Comparison of ENCODE assay signal across 6 cellular contexts in the genomic region with DNA sequence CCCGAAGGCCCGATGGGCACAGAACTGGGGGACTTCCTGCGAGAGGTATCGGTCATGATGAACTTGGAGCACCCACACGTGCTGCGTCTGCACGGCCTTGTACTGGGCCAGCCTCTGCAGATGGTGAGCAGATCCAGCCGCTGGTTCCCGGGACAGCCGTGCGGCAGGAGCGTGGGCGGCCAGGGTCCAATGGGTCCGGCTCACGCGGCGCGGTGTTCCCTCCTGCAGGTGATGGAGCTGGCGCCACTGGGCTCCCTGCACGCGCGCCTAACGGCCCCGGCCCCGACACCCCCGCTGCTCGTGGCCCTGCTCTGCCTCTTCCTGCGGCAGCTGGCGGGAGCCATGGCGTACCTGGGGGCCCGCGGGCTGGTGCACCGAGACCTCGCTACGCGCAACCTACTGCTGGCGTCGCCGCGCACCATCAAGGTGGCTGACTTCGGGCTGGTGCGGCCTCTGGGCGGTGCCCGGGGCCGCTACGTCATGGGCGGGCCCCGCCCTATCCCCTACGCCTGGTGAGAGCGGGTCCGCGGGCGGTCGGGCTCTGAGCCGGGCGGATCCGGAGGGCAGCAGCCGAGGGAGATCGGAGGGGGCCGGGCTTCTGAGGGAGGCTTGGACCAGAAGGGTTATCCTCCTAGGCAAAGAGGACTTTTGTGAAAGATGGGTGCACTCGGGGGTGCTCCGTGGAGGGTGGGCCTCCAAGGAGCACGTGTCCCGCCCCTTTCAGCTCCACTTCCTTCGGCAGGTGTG. TPM values are rescaled to one million over a fixed set of nuclear protein-coding genes. Genes with fewer than 3 reads are reported as not detected.
DNase-seq lines count a peak whose midpoint lies in the region; ATAC-seq, FAIRE-seq and TF ChIP-seq lines count a peak whose summit lies in the region.

No MANE protein-coding gene starts in this region.

- H3K9ac ChIP-seq in endothelial cell of umbilical vein (replicated peaks; ENCODE audit: extremely low read depth, insufficient read depth, low read length), result no peak overlapping the region

- ATAC-seq in GM21381 (IDR thresholded peaks at IDR 0.05; ENCODE audit: unreplicated experiment), result peak; percentile 79

- TF ChIP-seq CTCF in endothelial cell of umbilical vein (IDR thresholded peaks at IDR 0.05; ENCODE audit: extremely low read depth in 1 of 2, insufficient read depth in 1 of 2, low read depth in 1 of 2, low read length in 2 of 2) (no peak), RWPE1 (conservative IDR thresholded peaks at IDR 0.05; ENCODE audit: low read depth) (no peak)

- peak; percentile 48 for FAIRE-seq in endothelial cell of umbilical vein (lab: Jason Lieb, UNC)

- BruUV-seq in endothelial cell of umbilical vein (replicated peaks; lab: Mats Ljungman, UMichigan), result no TSS peak

- H3K4me3 ChIP-seq in endothelial cell of umbilical vein (replicated peaks in 1 of 3; ENCODE audit: insufficient read depth in 1 of 3, low read depth in 1 of 3, low read length in 3 of 3) (peak overlapping the region; percentile 17 to 35 (median 34)), skin epidermis (peak overlapping the region; percentile 7 to 36 (median 27))

- peak overlapping the region; percentile 39 for H3K4me2 ChIP-seq in endothelial cell of umbilical vein (ENCODE audit: insufficient read depth, low read length)

- dilution Hi-C loops in endothelial cell of umbilical vein (cut with MboI; ENCODE audit: extremely low pct_ligation_motif_present, low sequenced_read_pairs), result no loop called here

- intact Hi-C loops in endothelial cell of umbilical vein (cut with micrococcal nuclease), result no loop called here

- no peaks in the 10 kb centered on the region for H3K9me3 ChIP-seq in endothelial cell of umbilical vein (replicated peaks; ENCODE audit: control insufficient read depth, insufficient read depth, low read length)

- peak; percentile 6 for TF ChIP-seq POLR2A in endothelial cell of umbilical vein (IDR thresholded peaks at IDR 0.05; ENCODE audit: low read depth, low read length)

- CTCF ChIA-PET in endothelial cell of umbilical vein (lab: Charles Lee) (interaction anchor here (1.0 to 1.7 kb wide), 4 partner anchors 14 to 53 kb away, joined by 3 to 7 read pairs (median 4); a partner anchor contains a TSS), RWPE1 (lab: Yijun Ruan, JAX) (no interaction called here)

- H4K20me1 ChIP-seq in endothelial cell of umbilical vein (replicated peaks; ENCODE audit: control insufficient read depth, extremely low read depth, insufficient read depth, low read length), result no peaks in the 10 kb centered on the region

- peaks cover 25 to 33% of the 10 kb centered on the region in 2 experiments for H3K27me3 ChIP-seq in endothelial cell of umbilical vein (ENCODE audit: control insufficient read depth in 2 of 2, insufficient read depth in 2 of 2, low read length in 2 of 2)

- DNase-seq in T-helper 2 cell, result peak; percentile 61 to 85 (median 75)
- DNase-seq in endothelial cell of umbilical vein (ENCODE audit: low read depth, low spot score), result peak; percentile 39
- DNase-seq in RWPE1 (ENCODE audit: low spot score), result no peak
- no peak for DNase-seq in HuH-7.5 (ENCODE audit: low spot score)

- peaks cover 0 to 3% of the 10 kb centered on the region in 2 experiments for H3K36me3 ChIP-seq in endothelial cell of umbilical vein (ENCODE audit: control insufficient read depth in 2 of 2, extremely low read depth in 1 of 2, insufficient read depth in 2 of 2, low read length in 2 of 2)

- H3K9me1 ChIP-seq in endothelial cell of umbilical vein (replicated peaks; ENCODE audit: control insufficient read depth, extremely low read depth, insufficient read depth, low read length), result no peaks in the 10 kb centered on the region

- H2AFZ ChIP-seq in endothelial cell of umbilical vein (ENCODE audit: low read depth, low read length), result peak overlapping the region; percentile 60

- H3K27ac ChIP-seq in endothelial cell of umbilical vein (ENCODE audit: insufficient read depth, low read depth, low read length), result no peak overlapping the region
- peak overlapping the region in 11 of 21 experiments; percentile 1 to 76 (median 49) for H3K27ac ChIP-seq in skin epidermis
- H3K27ac ChIP-seq in RWPE1, result no peak overlapping the region; the same call in 1 of the 2 replicates

- H3K4me1 ChIP-seq in endothelial cell of umbilical vein (ENCODE audit: control insufficient read depth, extremely low read depth, insufficient read depth, low read length), result peaks cover 5% of the 10 kb centered on the region

- POLR2A ChIA-PET in endothelial cell of umbilical vein (lab: Charles Lee) (no interaction called here), RWPE1 (lab: Yijun Ruan, JAX; ENCODE audit: low non-redundant PET) (interaction anchor here (0.6 kb wide), 1 partner anchor 7 kb away, joined by 3 read pairs; no protein-coding TSS in a partner anchor)

- no peaks in the 10 kb centered on the region for H3K79me2 ChIP-seq in endothelial cell of umbilical vein (ENCODE audit: control insufficient read depth, insufficient read depth, low read length)

TF ChIP-seq in endothelial cell of umbilical vein, 7 proteins besides CTCF, POLR2A, EP300 and RAD21:
- TF ChIP-seq JUN (IDR thresholded peaks at IDR 0.05; ENCODE audit: borderline replicate concordance, insufficient read depth, insufficient read length, low read depth), result no peak
- no peak for TF ChIP-seq POLR2AphosphoS5 (IDR thresholded peaks at IDR 0.05; ENCODE audit: insufficient read depth, low read depth, low read length)
- TF ChIP-seq, protein P1, sequence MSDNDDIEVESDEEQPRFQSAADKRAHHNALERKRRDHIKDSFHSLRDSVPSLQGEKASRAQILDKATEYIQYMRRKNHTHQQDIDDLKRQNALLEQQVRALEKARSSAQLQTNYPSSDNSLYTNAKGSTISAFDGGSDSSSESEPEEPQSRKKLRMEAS (IDR thresholded peaks at IDR 0.05; ENCODE audit: insufficient read depth, insufficient read length), result no peak
- no peak for TF ChIP-seq MYC (IDR thresholded peaks at IDR 0.05; ENCODE audit: low read depth, low read length)
- TF ChIP-seq FOS (IDR thresholded peaks at IDR 0.05; ENCODE audit: borderline replicate concordance, insufficient read depth, low read length), result no peak
- no peak for TF ChIP-seq EZH2 (IDR thresholded peaks at IDR 0.05; ENCODE audit: borderline replicate concordance, low read depth, low read length, severe bottlenecking)
- no peak for TF ChIP-seq GATA2 (IDR thresholded peaks at IDR 0.05; ENCODE audit: insufficient read depth, insufficient read length, low read depth, low read length)

RNA-seq across cellular contexts. Expression of a gene that starts 3.0 kb away (rescaled TPM):
- total RNA-seq in endothelial cell of umbilical vein, result 0.58 and 0.67 TPM in 2 replicates
- 0.14 and 0.22 TPM in 2 replicates for polyA plus RNA-seq in endothelial cell of umbilical vein
- polyA plus RNA-seq in endothelial cell of umbilical vein (2011; cell fraction: cytosol; rRNA removed), result 0.20 and 0.22 TPM in 2 replicates
- 0.50 and 0.99 TPM in 2 replicates for polyA plus RNA-seq in endothelial cell of umbilical vein (2011; cell fraction: nucleus; rRNA removed)
- polyA plus RNA-seq in endothelial cell of umbilical vein (2012), result 0.43 and 0.75 TPM in 2 replicates
- 0.76 and 1.4 TPM in 2 replicates for polyA minus RNA-seq in endothelial cell of umbilical vein
- 12.5 TPM for polyA minus RNA-seq in endothelial cell of umbilical vein (2011; cell fraction: cytosol; rRNA and poly(A)+ RNA removed)
- not detected in 2 replicates for polyA minus RNA-seq in endothelial cell of umbilical vein (2011; cell fraction: nucleus; rRNA and poly(A)+ RNA removed)

RNA-seq across cellular contexts. Expression of a gene that starts 10.4 kb away (rescaled TPM):
- 54.5 and 59.9 TPM in 2 replicates for total RNA-seq in endothelial cell of umbilical vein
- polyA plus RNA-seq in endothelial cell of umbilical vein, result 94.8 and 111 TPM in 2 replicates
- 64.4 and 88.0 TPM in 2 replicates for polyA plus RNA-seq in endothelial cell of umbilical vein (2011; cell fraction: cytosol; rRNA removed)
- 81.8 and 93.0 TPM in 2 replicates for polyA plus RNA-seq in endothelial cell of umbilical vein (2011; cell fraction: nucleus; rRNA removed)
- polyA plus RNA-seq in endothelial cell of umbilical vein (2012), result 75.4 and 114 TPM in 2 replicates
- 22.1 and 27.2 TPM in 2 replicates for polyA minus RNA-seq in endothelial cell of umbilical vein
- 4.4 TPM for polyA minus RNA-seq in endothelial cell of umbilical vein (2011; cell fraction: cytosol; rRNA and poly(A)+ RNA removed)
- polyA minus RNA-seq in endothelial cell of umbilical vein (2011; cell fraction: nucleus; rRNA and poly(A)+ RNA removed), result 16.1 and 22.5 TPM in 2 replicates

RNA-seq across cellular contexts. Expression of a gene that starts 20.0 kb away (rescaled TPM):
- 57.3 and 67.4 TPM in 2 replicates for total RNA-seq in endothelial cell of umbilical vein
- polyA plus RNA-seq in endothelial cell of umbilical vein, result 148 and 218 TPM in 2 replicates
- polyA plus RNA-seq in endothelial cell of umbilical vein (2011; cell fraction: cytosol; rRNA removed), result 118 and 189 TPM in 2 replicates
- 24.4 and 62.3 TPM in 2 replicates for polyA plus RNA-seq in endothelial cell of umbilical vein (2011; cell fraction: nucleus; rRNA removed)
- 86.1 and 107 TPM in 2 replicates for polyA plus RNA-seq in endothelial cell of umbilical vein (2012)
- 25.3 and 30.2 TPM in 2 replicates for polyA minus RNA-seq in endothelial cell of umbilical vein
- polyA minus RNA-seq in endothelial cell of umbilical vein (2011; cell fraction: cytosol; rRNA and poly(A)+ RNA removed), result 12.3 TPM
- 8.5 and 9.8 TPM in 2 replicates for polyA minus RNA-seq in endothelial cell of umbilical vein (2011; cell fraction: nucleus; rRNA and poly(A)+ RNA removed)

RNA-seq across cellular contexts. Expression of a gene that starts 23.7 kb away (rescaled TPM):
- 25.9 and 29.2 TPM in 2 replicates for total RNA-seq in endothelial cell of umbilical vein
- 15.4 and 15.5 TPM in 2 replicates for polyA plus RNA-seq in endothelial cell of umbilical vein
- polyA plus RNA-seq in endothelial cell of umbilical vein (2011; cell fraction: cytosol; rRNA removed), result 6.5 and 9.7 TPM in 2 replicates
- polyA plus RNA-seq in endothelial cell of umbilical vein (2011; cell fraction: nucleus; rRNA removed), result 75.0 and 90.9 TPM in 2 replicates
- polyA plus RNA-seq in endothelial cell of umbilical vein (2012), result 22.6 and 37.1 TPM in 2 replicates
- polyA minus RNA-seq in endothelial cell of umbilical vein, result 8.0 and 12.5 TPM in 2 replicates
- 3.0 TPM for polyA minus RNA-seq in endothelial cell of umbilical vein (2011; cell fraction: cytosol; rRNA and poly(A)+ RNA removed)
- polyA minus RNA-seq in endothelial cell of umbilical vein (2011; cell fraction: nucleus; rRNA and poly(A)+ RNA removed), result 9.8 and 14.1 TPM in 2 replicates

RNA-seq across cellular contexts. Expression of a gene that starts 29.0 kb away (rescaled TPM):
- total RNA-seq in endothelial cell of umbilical vein, result not detected in 2 replicates
- not detected in 2 replicates for polyA plus RNA-seq in endothelial cell of umbilical vein
- polyA plus RNA-seq in endothelial cell of umbilical vein (2011; cell fraction: cytosol; rRNA removed), result not detected in 2 replicates
- polyA plus RNA-seq in endothelial cell of umbilical vein (2011; cell fraction: nucleus; rRNA removed), result not detected in 2 replicates
- polyA plus RNA-seq in endothelial cell of umbilical vein (2012), result not detected in 2 replicates
- not detected in 2 replicates for polyA minus RNA-seq in endothelial cell of umbilical vein
- not detected for polyA minus RNA-seq in endothelial cell of umbilical vein (2011; cell fraction: cytosol; rRNA and poly(A)+ RNA removed)
- not detected in 2 replicates for polyA minus RNA-seq in endothelial cell of umbilical vein (2011; cell fraction: nucleus; rRNA and poly(A)+ RNA removed)

Comparison
In these comparisons a context has a peak if more than half of its experiments do, and no peak if none do; other contexts are left out.
1. DNase-seq: peak in T-helper 2 cell (5 of 5) and endothelial cell of umbilical vein (single experiment); none in RWPE1 (single experiment) and HuH-7.5 (single experiment).
2. H3K27ac ChIP-seq: peak in skin epidermis (11 of 21); none in endothelial cell of umbilical vein (single experiment) and RWPE1 (single experiment).